Comparison of ENCODE assay signal across 1 cellular context in the genomic region with DNA sequence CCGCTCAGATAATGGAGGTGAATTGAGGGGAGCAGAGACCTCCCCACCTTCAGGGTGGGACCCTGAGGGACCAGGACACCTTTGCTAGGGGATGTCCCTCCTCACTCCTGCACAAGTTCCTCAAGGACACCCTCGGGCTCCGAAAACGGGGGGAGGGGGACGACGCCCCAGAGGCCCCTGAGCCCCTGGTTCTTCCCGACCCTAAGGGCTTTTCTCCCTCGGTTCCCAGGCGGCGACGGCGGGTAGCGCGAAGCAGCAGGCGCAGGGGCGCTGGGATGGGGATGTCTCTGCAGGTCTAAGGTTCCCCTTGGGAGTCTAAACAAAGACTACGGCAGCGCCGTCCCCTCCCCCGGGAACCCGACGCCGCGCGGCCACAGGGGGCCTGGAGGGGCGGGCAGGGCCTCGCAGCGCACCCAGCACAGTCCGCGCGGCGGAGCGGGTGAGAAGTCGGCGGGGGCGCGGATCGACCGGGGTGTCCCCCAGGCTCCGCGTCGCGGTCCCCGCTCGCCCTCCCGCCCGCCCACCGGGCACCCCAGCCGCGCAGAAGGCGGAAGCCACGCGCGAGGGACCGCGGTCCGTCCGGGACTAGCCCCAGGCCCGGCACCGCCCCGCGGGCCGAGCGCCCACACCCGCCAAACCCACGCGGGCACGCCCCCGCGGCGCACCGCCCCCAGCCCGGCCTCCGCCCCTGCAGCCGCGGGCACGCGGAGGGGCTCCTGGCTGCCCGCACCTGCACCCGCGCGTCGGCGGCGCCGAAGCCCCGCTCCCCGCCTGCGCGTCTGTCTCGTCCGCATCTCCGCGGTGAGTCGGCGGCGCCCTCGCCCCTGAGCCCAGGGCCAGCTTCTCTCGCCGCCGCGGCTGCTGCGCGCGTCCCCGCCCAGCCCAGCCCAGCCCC.
TF ChIP-seq lines count a peak whose summit lies in the region.

No MANE protein-coding gene starts in this region.

TF ChIP-seq in IMR-90, 13 proteins besides CTCF, POLR2A, EP300 and RAD21 (continued from another document):
- no peak for TF ChIP-seq USF2 (IDR thresholded peaks at IDR 0.05; ENCODE audit: low read depth, low read length)
- no peak for TF ChIP-seq RCOR1 (IDR thresholded peaks at IDR 0.05; ENCODE audit: insufficient replicate concordance, low read length)
TF ChIP-seq in IMR-90: peak in this region for 0.
